7 cellular contexts compared by ENCODE assay signal in genomic region chr2:164840930-164841718, GRCh38. TPM values are rescaled to one million over a fixed set of nuclear protein-coding genes. Genes with fewer than 3 reads are reported as not detected.
A peak's percentile ranks its signal among the peaks of the same experiment; 100 is the strongest.
DNase-seq lines count a peak whose midpoint lies in the region; ATAC-seq, FAIRE-seq and TF ChIP-seq lines count a peak whose summit lies in the region.

No MANE protein-coding gene starts in this region.

- peak; percentile 45 for TF ChIP-seq POLR2A in Raji (IDR thresholded peaks at IDR 0.05; ENCODE audit: insufficient read depth, low read depth, low read length)

- no peak for FAIRE-seq in small intestine (lab: Jason Lieb, UNC)

- H3K36me3 ChIP-seq in HUES64 (ENCODE audit: insufficient read depth, low read length) (no peaks in the 10 kb centered on the region), small intestine (ENCODE audit: control insufficient read depth in 2 of 2, insufficient read depth in 2 of 2, low read length in 2 of 2) (no peaks in the 10 kb centered on the region)

- H3K27ac ChIP-seq in HUES64 (ENCODE audit: low read depth, low read length) (peak overlapping the region; percentile 68), small intestine (ENCODE audit: low read depth in 1 of 2, low read length in 1 of 2) (peak overlapping the region; percentile 91 to 97)

- no peaks in the 10 kb centered on the region for H3K4me1 Mint-ChIP-seq in central memory CD8-positive, alpha-beta T cell

- peak overlapping the region; percentile 84 for H3K9ac ChIP-seq in HUES64 (ENCODE audit: low read depth, low read length)

- peak overlapping the region; percentile 41 for H3K4me3 Mint-ChIP-seq in central memory CD8-positive, alpha-beta T cell

- peaks cover 19% of the 10 kb centered on the region for H3K27me3 Mint-ChIP-seq in central memory CD8-positive, alpha-beta T cell

- H3K27me3 ChIP-seq in HUES64 (ENCODE audit: insufficient read depth, low read length) (peaks cover 33% of the 10 kb centered on the region), small intestine (ENCODE audit: control insufficient read depth in 2 of 2, insufficient read depth in 2 of 2, low read length in 2 of 2) (no peaks in the 10 kb centered on the region)

- ATAC-seq in GM21529 (IDR thresholded peaks at IDR 0.05; ENCODE audit: unreplicated experiment), result peak; percentile 62
- peak; percentile 37 for ATAC-seq in central memory CD8-positive, alpha-beta T cell (replicated peaks; ENCODE audit: extremely low read depth, poor library complexity, severe bottlenecking)

- H3K4me1 ChIP-seq in HUES64 (ENCODE audit: insufficient read depth, low read length), result peaks cover 7% of the 10 kb centered on the region; the same call in 1 of the 2 replicates
- peaks cover 0 to 4% of the 10 kb centered on the region in 2 donors for H3K4me1 ChIP-seq in small intestine (ENCODE audit: control insufficient read depth in 2 of 2, insufficient read depth in 1 of 2, low read depth in 1 of 2, low read length in 1 of 2)

- peak overlapping the region; percentile 83 for H3K4me3 ChIP-seq in HUES64 (ENCODE audit: low read length)
- peak overlapping the region; percentile 73 to 77 for H3K4me3 ChIP-seq in small intestine (ENCODE audit: low read depth in 1 of 2, low read length in 2 of 2)

- H3K9me3 Mint-ChIP-seq in central memory CD8-positive, alpha-beta T cell, result no peaks in the 10 kb centered on the region

- under 1% methylated on average over 90 of the region's 90 CpGs for WGBS in HUES64
- 0 to 1% (median 0%) methylated on average over 56 to 90 of the region's 90 CpGs for WGBS in small intestine, 3 donors

- H3K27ac Mint-ChIP-seq in central memory CD8-positive, alpha-beta T cell (ENCODE audit: low read depth), result no peak overlapping the region

- peak; percentile 89 for DNase-seq in GM03348 (ENCODE audit: low spot score)
- DNase-seq in central memory CD8-positive, alpha-beta T cell (ENCODE audit: low spot score in 2 of 2), result no peak
- peak; percentile 91 for DNase-seq in islet precursor cell
- peak; percentile 80 for DNase-seq in small intestine

- H3K9me3 ChIP-seq in HUES64 (ENCODE audit: insufficient read depth, low read depth, low read length) (no peaks in the 10 kb centered on the region), small intestine (ENCODE audit: control insufficient read depth, low read depth) (no peaks in the 10 kb centered on the region)

- no peaks in the 10 kb centered on the region for H3K36me3 Mint-ChIP-seq in central memory CD8-positive, alpha-beta T cell (ENCODE audit: insufficient read depth)

RNA-seq across cellular contexts. Expression of gene COBLL1, which starts 0.5 kb away (rescaled TPM):
- 2.4 TPM for polyA plus RNA-seq in HUES64 (2013, experiment 1 of 2)
- 3.6 TPM for polyA plus RNA-seq in HUES64 (2013, experiment 2 of 2)
- 10 to 100 TPM in 1 of 3 donors, 1 to 10 TPM in 2; 5.4 to 10.1 (median 5.6) TPM for polyA plus RNA-seq in small intestine

Comparison
In these comparisons a context has a peak if more than half of its experiments do, and no peak if none do; other contexts are left out.
1. DNase-seq: peak in GM03348 (single experiment), islet precursor cell (single experiment) and small intestine (single experiment); none in central memory CD8-positive, alpha-beta T cell (0 of 2).